18 cellular contexts compared by ENCODE assay signal in the genomic region with DNA sequence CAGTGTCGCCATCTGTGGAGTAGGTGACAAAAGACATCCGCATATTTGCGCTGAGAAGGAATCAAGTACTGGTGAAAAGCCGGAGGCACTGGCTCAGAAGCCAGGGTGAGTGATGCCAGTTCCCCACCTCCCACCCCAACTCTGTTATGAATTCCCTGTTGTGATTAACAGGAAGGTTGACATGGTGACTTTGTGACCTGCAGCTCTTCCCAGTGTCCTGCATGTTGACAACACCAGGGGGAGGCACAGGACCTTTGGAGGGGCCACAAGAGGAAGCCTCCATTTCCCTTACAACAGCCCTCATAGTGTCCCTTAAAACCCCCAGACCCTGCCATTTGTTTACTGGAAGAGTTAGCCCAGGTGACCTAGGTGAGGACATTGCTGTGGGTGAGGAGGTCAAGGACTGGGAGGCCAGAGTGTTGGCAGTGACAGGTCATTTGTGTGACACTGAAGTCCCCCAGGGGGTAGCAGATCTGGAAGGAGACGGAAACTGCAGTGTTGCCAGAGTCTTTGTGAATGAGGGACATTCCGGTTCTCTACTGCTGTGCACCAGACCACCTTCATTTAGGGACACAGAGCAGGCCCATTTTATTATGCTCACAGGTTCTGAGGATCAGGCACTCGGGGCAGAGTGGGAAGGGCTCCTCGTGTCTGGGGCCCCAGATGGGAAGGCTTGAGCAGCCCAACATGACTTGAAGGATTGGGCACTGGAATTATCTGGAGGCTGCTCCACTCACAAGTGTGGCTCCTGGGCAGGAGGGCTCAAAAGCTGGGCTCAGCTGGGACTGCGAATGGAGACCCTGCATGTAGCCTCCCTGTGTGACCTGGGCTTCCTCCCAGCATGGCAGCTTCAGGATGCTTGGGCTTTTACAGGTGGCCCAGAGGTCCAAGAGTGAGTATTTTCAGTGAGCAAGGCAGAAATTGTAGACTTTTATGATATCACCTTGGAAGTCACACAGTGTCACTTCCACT. TPM values are rescaled to one million over a fixed set of nuclear protein-coding genes. Genes with fewer than 3 reads are reported as not detected.
DNase-seq lines count a peak whose midpoint lies in the region; ATAC-seq and TF ChIP-seq lines count a peak whose summit lies in the region.
"Had no signal": no experiment of that assay in that cellular context is flagged by ENCODE, and none has a peak within 500 bp of the region (broad histone marks: within the 10 kb centered on the region; RNA-seq: fewer than 3 reads in every experiment).

No MANE protein-coding gene starts in this region.

- peak overlapping the region; percentile 94 to 99 for H3K27ac Mint-ChIP-seq in T-cell
- H3K27ac Mint-ChIP-seq: activated CD4-positive, alpha-beta T cell treated with anti-CD3 and anti-CD28 coated beads, Interleukin-2, amount 10 ng/mL, durations not matched to agents 24 days and 14 days; mesothelial cell of epicardium had no signal

- no peaks in the 10 kb centered on the region for H3K9me3 Mint-ChIP-seq in T-cell
- H3K9me3 Mint-ChIP-seq: activated CD4-positive, alpha-beta T cell treated with anti-CD3 and anti-CD28 coated beads, Interleukin-2, amount 10 ng/mL, durations not matched to agents 24 days and 14 days; mesothelial cell of epicardium had no signal

- dilution Hi-C loops in mammary epithelial cell (cut with HindIII; ENCODE audit: low sequenced_read_pairs) = no loop called here

- H3K4me2 ChIP-seq in mammary epithelial cell (ENCODE audit: insufficient read depth, low read depth, low read length) (no peak overlapping the region), GM23248 (ENCODE audit: unreplicated experiment) (no peak overlapping the region)
- H3K4me2 ChIP-seq: hepatocyte had no signal

- H3K79me2 ChIP-seq in mammary epithelial cell (ENCODE audit: insufficient read depth, low read length) (no peaks in the 10 kb centered on the region), GM23248 (ENCODE audit: insufficient read depth) (no peaks in the 10 kb centered on the region)
- H3K79me2 ChIP-seq: hepatocyte had no signal

- H3K9ac ChIP-seq in mammary epithelial cell (ENCODE audit: insufficient read depth, low read length) = no peak overlapping the region
- no peak overlapping the region for H3K9ac ChIP-seq in GM23248

- H3F3A ChIP-seq in GM23248 (ENCODE audit: insufficient read depth) = no peaks in the 10 kb centered on the region

- TF ChIP-seq CTCF in breast epithelium (IDR thresholded peaks at IDR 0.05) (peak in 2 of 3 donors; percentile 25 to 54), mammary epithelial cell (conservative IDR thresholded peaks at IDR 0.05 in 1 of 2, IDR thresholded peaks at IDR 0.05 in 1 of 2; ENCODE audit: extremely low read depth in 1 of 2, insufficient read depth in 1 of 2, low read depth in 1 of 2, low read length in 2 of 2) (peak in 1 of 2 donors; percentile 20), upper lobe of right lung (IDR thresholded peaks at IDR 0.05) (no peak)

- no peaks in the 10 kb centered on the region for H3K36me3 Mint-ChIP-seq in T-cell
- H3K36me3 Mint-ChIP-seq: mesothelial cell of epicardium had no signal

- H2AFZ ChIP-seq in mammary epithelial cell (ENCODE audit: low read depth, low read length) (no peak overlapping the region), GM23248 (no peak overlapping the region)
- H2AFZ ChIP-seq: hepatocyte had no signal

- no peak overlapping the region for H3K4me3 Mint-ChIP-seq in T-cell
- H3K4me3 Mint-ChIP-seq: activated CD4-positive, alpha-beta T cell treated with anti-CD3 and anti-CD28 coated beads, Interleukin-2, amount 10 ng/mL, durations not matched to agents 24 days and 14 days; mesothelial cell of epicardium had no signal

- CTCF ChIA-PET in mammary epithelial cell (lab: Charles Lee; ENCODE audit: low non-redundant PET) (interaction anchor here (0.6 kb wide), 1 partner anchor 46 kb away, joined by 4 read pairs; no protein-coding TSS in a partner anchor), T-cell (lab: Charles Lee) (no interaction called here)

- intact Hi-C loops in breast epithelium (cut with DNase I; ENCODE audit: low total_unique reads) (no loop called here), mammary epithelial cell (cut with micrococcal nuclease) (no loop called here), upper lobe of right lung (cut with DNase I) (no loop called here)

- H3K9me2 ChIP-seq in GM23248 (ENCODE audit: insufficient read depth) = no peaks in the 10 kb centered on the region

- H3K27ac ChIP-seq in breast epithelium (peak overlapping the region; percentile 65 to 74), mammary epithelial cell (ENCODE audit: insufficient read depth, low read depth, low read length) (no peak overlapping the region), upper lobe of right lung (no peak overlapping the region), GM23248 (no peak overlapping the region)
- H3K27ac ChIP-seq: C4-2B, hepatocyte, right atrium auricular region had no signal

- POLR2A ChIA-PET in T-cell (lab: Charles Lee) = no interaction called here

- BruUV-seq in mammary epithelial cell (replicated peaks; lab: Mats Ljungman, UMichigan) = no TSS peak

- no peaks in the 10 kb centered on the region for H4K20me1 ChIP-seq in mammary epithelial cell (ENCODE audit: insufficient read depth, low read length)
- H4K20me1 ChIP-seq in GM23248 (ENCODE audit: insufficient read depth) = no peaks in the 10 kb centered on the region

- DNase-seq in breast epithelium (ENCODE audit: low spot score in 2 of 2) (peak; percentile 49 to 69), mammary epithelial cell (no peak), T-cell (no peak), islet precursor cell (peak; percentile 56), upper lobe of right lung (no peak), GM23248 (no peak), globus pallidus (ENCODE audit: low spot score) (no peak)
- DNase-seq in NK-92 treated with Interleukin-12 subunit alpha and Interleukin-12 subunit beta, amount 100 ng/mL, for 24 hours (lab: John Stamatoyannopoulos, UW) = no peak
- DNase-seq: activated CD4-positive, alpha-beta T cell treated with anti-CD3 and anti-CD28 coated beads, Interleukin-2, amount 10 ng/mL, durations not matched to agents 24 days and 14 days; effector CD8-positive, alpha-beta T cell; NCI-H510A had no signal

- H3K27me3 ChIP-seq in breast epithelium (no peaks in the 10 kb centered on the region), mammary epithelial cell (ENCODE audit: insufficient read depth, low read length) (no peaks in the 10 kb centered on the region), upper lobe of right lung (no peaks in the 10 kb centered on the region), GM23248 (replicated peaks; ENCODE audit: insufficient read depth) (peaks cover 13% of the 10 kb centered on the region; the same call in 1 of the 2 replicates)
- H3K27me3 ChIP-seq: hepatocyte, right atrium auricular region had no signal

- ATAC-seq in T-cell (replicated peaks in 1 of 4) (no peak), upper lobe of right lung (peak; percentile 12)

- H3K4me1 ChIP-seq in breast epithelium (no peaks in the 10 kb centered on the region), mammary epithelial cell (ENCODE audit: insufficient read depth, low read length) (no peaks in the 10 kb centered on the region), upper lobe of right lung (no peaks in the 10 kb centered on the region), GM23248 (ENCODE audit: insufficient read depth) (no peaks in the 10 kb centered on the region)
- H3K4me1 ChIP-seq: right atrium auricular region had no signal

- H3K4me1 Mint-ChIP-seq in T-cell = peaks cover 42 to 52% (median 51%) of the 10 kb centered on the region in 3 donors

- H3K4me3 ChIP-seq in breast epithelium (no peak overlapping the region), mammary epithelial cell (replicated peaks in 1 of 3; ENCODE audit: insufficient read depth in 1 of 3, low read depth in 2 of 3, low read length in 3 of 3) (no peak overlapping the region), upper lobe of right lung (no peak overlapping the region), GM23248 (no peak overlapping the region)
- H3K4me3 ChIP-seq: hepatocyte, right atrium auricular region had no signal

- no peaks in the 10 kb centered on the region for H3K36me3 ChIP-seq in breast epithelium
- no peaks in the 10 kb centered on the region for H3K36me3 ChIP-seq in mammary epithelial cell (ENCODE audit: insufficient read depth, low read length)
- H3K36me3 ChIP-seq in upper lobe of right lung = no peaks in the 10 kb centered on the region
- H3K36me3 ChIP-seq in GM23248 (ENCODE audit: low read depth) = no peaks in the 10 kb centered on the region
- H3K36me3 ChIP-seq: right atrium auricular region had no signal

- TF ChIP-seq POLR2A in breast epithelium (IDR thresholded peaks at IDR 0.05) = no peak

- no peaks in the 10 kb centered on the region for H3K27me3 Mint-ChIP-seq in T-cell

- WGBS in mammary epithelial cell (ENCODE audit: low coverage, missing lambda C conversion rate) = 33% methylated on average over 6 of the region's 9 CpGs
- WGBS in GM23248 (ENCODE audit: low coverage in 1 of 2, low lambda C conversion rate in 2 of 2, missing lambda C conversion rate in 2 of 2), 2 experiments = 68 to 69% methylated on average over 9 of the region's 9 CpGs

- in situ Hi-C loops in mammary epithelial cell (cut with MboI; ENCODE audit: low sequenced_read_pairs in 2 of 2) (no loop called here), GM23248 (cut with MboI) (no loop called here)

- H3K9me3 ChIP-seq in breast epithelium (no peaks in the 10 kb centered on the region), mammary epithelial cell (replicated peaks; ENCODE audit: insufficient read depth, low read length) (no peaks in the 10 kb centered on the region), upper lobe of right lung (no peaks in the 10 kb centered on the region), GM23248 (ENCODE audit: low read depth) (no peaks in the 10 kb centered on the region)
- H3K9me3 ChIP-seq: right atrium auricular region had no signal

RNA-seq across cellular contexts. Expression of a gene that starts 13.0 kb away (rescaled TPM):
- total RNA-seq in breast epithelium (under 1 TPM in 1 of 3 donors, not detected in 2; 0.15 TPM), mammary epithelial cell (not detected), T-cell (1 to 10 TPM in 1 of 5 donors, under 1 TPM in 1, not detected in 3; 0.69 to 1.0 TPM), upper lobe of right lung (not detected)
- polyA plus RNA-seq in mammary epithelial cell (not detected), GM23248 (2016; fragmentation: Nextera tagmentation; extraction: Ambion mirVana) (not detected in 2 replicates)
- not detected for polyA minus RNA-seq in mammary epithelial cell
- total RNA-seq in GM23248 (2014; rRNA removed; shearing (Covaris generic)) = not detected in 2 replicates
- total RNA-seq: activated CD4-positive, alpha-beta T cell treated with anti-CD3 and anti-CD28 coated beads, Interleukin-2, amount 10 ng/mL, durations not matched to agents 24 days and 14 days; hepatocyte; MCF 10A; mesothelial cell of epicardium; right atrium auricular region; SK-MEL-5; urinary bladder had no signal
- polyA plus RNA-seq: hepatocyte had no signal

Comparison
In these comparisons a context has a peak if more than half of its experiments do, and no peak if none do; other contexts are left out.
1. DNase-seq: peak in breast epithelium (2 of 2) and islet precursor cell (single experiment); none in mammary epithelial cell (single experiment), T-cell (0 of 34), upper lobe of right lung (single experiment), NK-92 treated with Interleukin-12 subunit alpha and Interleukin-12 subunit beta, amount 100 ng/mL, for 24 hours (single experiment), GM23248 (single experiment) and globus pallidus (single experiment).
2. H3K27ac ChIP-seq: peak in breast epithelium (2 of 2); none in mammary epithelial cell (single experiment), upper lobe of right lung (single experiment) and GM23248 (single experiment).